In the genomic region with DNA sequence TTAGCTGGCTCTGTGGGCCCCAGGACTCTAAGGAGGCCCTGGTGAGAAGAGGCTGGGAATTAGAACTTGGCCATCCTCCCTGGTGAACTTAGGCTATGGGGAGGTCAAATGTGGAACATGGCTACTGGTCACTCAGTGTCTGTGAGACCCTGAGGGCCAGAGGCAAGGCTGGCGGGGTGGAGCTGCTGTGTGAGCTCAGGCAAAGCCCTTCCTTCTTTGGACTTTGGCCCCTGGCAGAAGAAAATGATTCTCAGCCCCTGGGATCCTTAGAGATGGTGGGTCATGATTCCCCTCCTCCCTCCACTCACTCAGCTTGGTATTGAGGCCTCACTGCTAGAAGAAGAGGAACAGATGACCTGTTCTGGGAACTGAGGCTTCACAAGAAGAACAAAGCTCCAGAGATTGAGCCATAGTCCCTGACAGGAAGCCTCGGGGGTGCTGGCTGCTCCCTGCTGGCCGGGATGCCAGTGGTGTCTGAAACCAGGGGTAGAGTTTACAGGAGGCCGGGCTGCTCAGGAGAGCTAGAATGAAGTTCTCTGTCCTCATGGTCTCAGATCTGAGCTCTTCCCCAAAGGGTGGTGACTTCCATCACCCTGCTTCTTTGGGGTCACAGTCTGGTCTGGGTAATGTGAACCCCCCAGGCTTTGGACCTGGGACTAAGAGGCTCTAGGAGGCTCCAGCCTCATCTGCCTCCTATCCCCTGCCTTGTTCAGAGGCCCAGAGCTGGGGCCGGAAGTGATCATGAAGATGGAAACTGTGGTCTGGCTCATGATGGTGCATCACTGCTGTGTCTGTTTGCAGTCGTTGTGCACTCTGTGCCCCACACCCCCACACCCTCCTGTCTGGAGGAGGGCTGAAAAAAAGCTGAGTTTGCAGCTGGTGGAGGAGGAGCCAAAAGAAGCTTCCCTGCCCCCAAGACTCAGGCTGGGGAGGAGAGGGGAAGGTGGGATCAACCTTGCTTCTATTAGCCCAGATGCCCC, we compare ENCODE assay signal across 1 cellular context.
TF ChIP-seq lines count a peak whose summit lies in the region.

No MANE protein-coding gene starts in this region.

TF ChIP-seq in K562, 482 proteins besides CTCF, POLR2A, EP300 and RAD21 (continues in another document):
- TF ChIP-seq C11orf30 (IDR thresholded peaks at IDR 0.05; ENCODE audit: low read depth): peak; percentile 93
- TF ChIP-seq ZBED1 (IDR thresholded peaks at IDR 0.05): no peak
- no peak for TF ChIP-seq ZNF699 (CRISPR knock-in tag; IDR thresholded peaks at IDR 0.05; ENCODE audit: insufficient replicate concordance)
- no peak for TF ChIP-seq ZNF133 (CRISPR knock-in tag; IDR thresholded peaks at IDR 0.05)
- TF ChIP-seq IRF2 (CRISPR knock-in tag; IDR thresholded peaks at IDR 0.05): no peak
- TF ChIP-seq, protein P1, sequence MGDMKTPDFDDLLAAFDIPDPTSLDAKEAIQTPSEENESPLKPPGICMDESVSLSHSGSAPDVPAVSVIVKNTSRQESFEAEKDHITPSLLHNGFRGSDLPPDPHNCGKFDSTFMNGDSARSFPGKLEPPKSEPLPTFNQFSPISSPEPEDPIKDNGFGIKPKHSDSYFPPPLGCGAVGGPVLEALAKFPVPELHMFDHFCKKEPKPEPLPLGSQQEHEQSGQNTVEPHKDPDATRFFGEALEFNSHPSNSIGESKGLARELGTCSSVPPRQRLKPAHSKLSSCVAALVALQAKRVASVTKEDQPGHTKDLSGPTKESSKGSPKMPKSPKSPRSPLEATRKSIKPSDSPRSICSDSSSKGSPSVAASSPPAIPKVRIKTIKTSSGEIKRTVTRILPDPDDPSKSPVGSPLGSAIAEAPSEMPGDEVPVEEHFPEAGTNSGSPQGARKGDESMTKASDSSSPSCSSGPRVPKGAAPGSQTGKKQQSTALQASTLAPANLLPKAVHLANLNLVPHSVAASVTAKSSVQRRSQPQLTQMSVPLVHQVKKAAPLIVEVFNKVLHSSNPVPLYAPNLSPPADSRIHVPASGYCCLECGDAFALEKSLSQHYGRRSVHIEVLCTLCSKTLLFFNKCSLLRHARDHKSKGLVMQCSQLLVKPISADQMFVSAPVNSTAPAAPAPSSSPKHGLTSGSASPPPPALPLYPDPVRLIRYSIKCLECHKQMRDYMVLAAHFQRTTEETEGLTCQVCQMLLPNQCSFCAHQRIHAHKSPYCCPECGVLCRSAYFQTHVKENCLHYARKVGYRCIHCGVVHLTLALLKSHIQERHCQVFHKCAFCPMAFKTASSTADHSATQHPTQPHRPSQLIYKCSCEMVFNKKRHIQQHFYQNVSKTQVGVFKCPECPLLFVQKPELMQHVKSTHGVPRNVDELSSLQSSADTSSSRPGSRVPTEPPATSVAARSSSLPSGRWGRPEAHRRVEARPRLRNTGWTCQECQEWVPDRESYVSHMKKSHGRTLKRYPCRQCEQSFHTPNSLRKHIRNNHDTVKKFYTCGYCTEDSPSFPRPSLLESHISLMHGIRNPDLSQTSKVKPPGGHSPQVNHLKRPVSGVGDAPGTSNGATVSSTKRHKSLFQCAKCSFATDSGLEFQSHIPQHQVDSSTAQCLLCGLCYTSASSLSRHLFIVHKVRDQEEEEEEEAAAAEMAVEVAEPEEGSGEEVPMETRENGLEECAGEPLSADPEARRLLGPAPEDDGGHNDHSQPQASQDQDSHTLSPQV (IDR thresholded peaks at IDR 0.05): peak; percentile 66
- TF ChIP-seq TAF9B (IDR thresholded peaks at IDR 0.05; ENCODE audit: partially characterized antibody): peak; percentile 39
- TF ChIP-seq MEF2A (IDR thresholded peaks at IDR 0.05; ENCODE audit: control insufficient read depth, low read depth, low read length): no peak
- peak; percentile 47; the same call in 1 of the 2 replicates for TF ChIP-seq MAFF (IDR thresholded peaks at IDR 0.05; ENCODE audit: low read length)
- peak; percentile 53 to 58; a peak in 3 of 4 replicates for TF ChIP-seq KDM1A (IDR thresholded peaks at IDR 0.05)
- no peak for TF ChIP-seq CHCHD3 (CRISPR knock-in tag; IDR thresholded peaks at IDR 0.05)
- TF ChIP-seq SRF (CRISPR knock-in tag; IDR thresholded peaks at IDR 0.05): 0 out of 4 replicates have a peak, but pooled peaks of 1 of the 2 experiments have one; percentile 45
- TF ChIP-seq, protein P2, sequence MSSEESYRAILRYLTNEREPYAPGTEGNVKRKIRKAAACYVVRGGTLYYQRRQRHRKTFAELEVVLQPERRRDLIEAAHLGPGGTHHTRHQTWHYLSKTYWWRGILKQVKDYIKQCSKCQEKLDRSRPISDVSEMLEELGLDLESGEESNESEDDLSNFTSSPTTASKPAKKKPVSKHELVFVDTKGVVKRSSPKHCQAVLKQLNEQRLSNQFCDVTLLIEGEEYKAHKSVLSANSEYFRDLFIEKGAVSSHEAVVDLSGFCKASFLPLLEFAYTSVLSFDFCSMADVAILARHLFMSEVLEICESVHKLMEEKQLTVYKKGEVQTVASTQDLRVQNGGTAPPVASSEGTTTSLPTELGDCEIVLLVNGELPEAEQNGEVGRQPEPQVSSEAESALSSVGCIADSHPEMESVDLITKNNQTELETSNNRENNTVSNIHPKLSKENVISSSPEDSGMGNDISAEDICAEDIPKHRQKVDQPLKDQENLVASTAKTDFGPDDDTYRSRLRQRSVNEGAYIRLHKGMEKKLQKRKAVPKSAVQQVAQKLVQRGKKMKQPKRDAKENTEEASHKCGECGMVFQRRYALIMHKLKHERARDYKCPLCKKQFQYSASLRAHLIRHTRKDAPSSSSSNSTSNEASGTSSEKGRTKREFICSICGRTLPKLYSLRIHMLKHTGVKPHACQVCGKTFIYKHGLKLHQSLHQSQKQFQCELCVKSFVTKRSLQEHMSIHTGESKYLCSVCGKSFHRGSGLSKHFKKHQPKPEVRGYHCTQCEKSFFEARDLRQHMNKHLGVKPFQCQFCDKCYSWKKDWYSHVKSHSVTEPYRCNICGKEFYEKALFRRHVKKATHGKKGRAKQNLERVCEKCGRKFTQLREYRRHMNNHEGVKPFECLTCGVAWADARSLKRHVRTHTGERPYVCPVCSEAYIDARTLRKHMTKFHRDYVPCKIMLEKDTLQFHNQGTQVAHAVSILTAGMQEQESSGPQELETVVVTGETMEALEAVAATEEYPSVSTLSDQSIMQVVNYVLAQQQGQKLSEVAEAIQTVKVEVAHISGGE (CRISPR knock-in tag; IDR thresholded peaks at IDR 0.05): peak in 1 of 3 experiments; percentile 57; a peak in 1 of 6 replicates
- no peak for TF ChIP-seq FOXM1 (IDR thresholded peaks at IDR 0.05; ENCODE audit: low read depth)
- TF ChIP-seq FOXM1 (CRISPR knock-in tag; IDR thresholded peaks at IDR 0.05; ENCODE audit: low read depth): no peak
- TF ChIP-seq ZNF282 (CRISPR knock-in tag; IDR thresholded peaks at IDR 0.05): no peak
- TF ChIP-seq SETDB1 (IDR thresholded peaks at IDR 0.05; ENCODE audit: low read length): no peak
- peak; percentile 11 for TF ChIP-seq KDM5B (IDR thresholded peaks at IDR 0.05; ENCODE audit: insufficient replicate concordance, low read depth, low read length)
- peak; percentile 69 for TF ChIP-seq GABPA (tag; conservative IDR thresholded peaks at IDR 0.05; ENCODE audit: low read depth)
- TF ChIP-seq ZNF324 (CRISPR knock-in tag; IDR thresholded peaks at IDR 0.05): 0 out of 2 replicates have a peak, but pooled peaks have one; percentile 19
- TF ChIP-seq, protein P3, sequence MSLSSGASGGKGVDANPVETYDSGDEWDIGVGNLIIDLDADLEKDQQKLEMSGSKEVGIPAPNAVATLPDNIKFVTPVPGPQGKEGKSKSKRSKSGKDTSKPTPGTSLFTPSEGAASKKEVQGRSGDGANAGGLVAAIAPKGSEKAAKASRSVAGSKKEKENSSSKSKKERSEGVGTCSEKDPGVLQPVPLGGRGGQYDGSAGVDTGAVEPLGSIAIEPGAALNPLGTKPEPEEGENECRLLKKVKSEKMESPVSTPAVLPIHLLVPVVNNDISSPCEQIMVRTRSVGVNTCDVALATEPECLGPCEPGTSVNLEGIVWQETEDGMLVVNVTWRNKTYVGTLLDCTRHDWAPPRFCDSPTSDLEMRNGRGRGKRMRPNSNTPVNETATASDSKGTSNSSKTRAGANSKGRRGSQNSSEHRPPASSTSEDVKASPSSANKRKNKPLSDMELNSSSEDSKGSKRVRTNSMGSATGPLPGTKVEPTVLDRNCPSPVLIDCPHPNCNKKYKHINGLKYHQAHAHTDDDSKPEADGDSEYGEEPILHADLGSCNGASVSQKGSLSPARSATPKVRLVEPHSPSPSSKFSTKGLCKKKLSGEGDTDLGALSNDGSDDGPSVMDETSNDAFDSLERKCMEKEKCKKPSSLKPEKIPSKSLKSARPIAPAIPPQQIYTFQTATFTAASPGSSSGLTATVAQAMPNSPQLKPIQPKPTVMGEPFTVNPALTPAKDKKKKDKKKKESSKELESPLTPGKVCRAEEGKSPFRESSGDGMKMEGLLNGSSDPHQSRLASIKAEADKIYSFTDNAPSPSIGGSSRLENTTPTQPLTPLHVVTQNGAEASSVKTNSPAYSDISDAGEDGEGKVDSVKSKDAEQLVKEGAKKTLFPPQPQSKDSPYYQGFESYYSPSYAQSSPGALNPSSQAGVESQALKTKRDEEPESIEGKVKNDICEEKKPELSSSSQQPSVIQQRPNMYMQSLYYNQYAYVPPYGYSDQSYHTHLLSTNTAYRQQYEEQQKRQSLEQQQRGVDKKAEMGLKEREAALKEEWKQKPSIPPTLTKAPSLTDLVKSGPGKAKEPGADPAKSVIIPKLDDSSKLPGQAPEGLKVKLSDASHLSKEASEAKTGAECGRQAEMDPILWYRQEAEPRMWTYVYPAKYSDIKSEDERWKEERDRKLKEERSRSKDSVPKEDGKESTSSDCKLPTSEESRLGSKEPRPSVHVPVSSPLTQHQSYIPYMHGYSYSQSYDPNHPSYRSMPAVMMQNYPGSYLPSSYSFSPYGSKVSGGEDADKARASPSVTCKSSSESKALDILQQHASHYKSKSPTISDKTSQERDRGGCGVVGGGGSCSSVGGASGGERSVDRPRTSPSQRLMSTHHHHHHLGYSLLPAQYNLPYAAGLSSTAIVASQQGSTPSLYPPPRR (CRISPR knock-in tag; IDR thresholded peaks at IDR 0.05; ENCODE audit: borderline replicate concordance): no peak
- TF ChIP-seq POLR2G (IDR thresholded peaks at IDR 0.05; ENCODE audit: low read depth, low read length): no peak
- no peak for TF ChIP-seq NCOA2 (IDR thresholded peaks at IDR 0.05; ENCODE audit: partially characterized antibody in 2 of 2)
- no peak for TF ChIP-seq GATAD2A (IDR thresholded peaks at IDR 0.05)
- TF ChIP-seq, protein P4, sequence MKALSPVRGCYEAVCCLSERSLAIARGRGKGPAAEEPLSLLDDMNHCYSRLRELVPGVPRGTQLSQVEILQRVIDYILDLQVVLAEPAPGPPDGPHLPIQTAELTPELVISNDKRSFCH (CRISPR knock-in tag; IDR thresholded peaks at IDR 0.05): no peak
- TF ChIP-seq, protein P4 (tag; IDR thresholded peaks at IDR 0.05): peak; percentile 54; the same call in 1 of the 2 replicates
- no peak for TF ChIP-seq TARDBP (IDR thresholded peaks at IDR 0.05)
- TF ChIP-seq ZNF41 (CRISPR knock-in tag; conservative IDR thresholded peaks at IDR 0.05): no peak
- no peak for TF ChIP-seq MEF2D (tag; conservative IDR thresholded peaks at IDR 0.05; ENCODE audit: low read depth)
- TF ChIP-seq ILF3 (IDR thresholded peaks at IDR 0.05; ENCODE audit: borderline replicate concordance): no peak
- no peak for TF ChIP-seq HDGF (IDR thresholded peaks at IDR 0.05)
- TF ChIP-seq EHMT2 (IDR thresholded peaks at IDR 0.05): no peak
- TF ChIP-seq ZNF134 (CRISPR knock-in tag; conservative IDR thresholded peaks at IDR 0.05): no peak
- TF ChIP-seq ILK (tag; IDR thresholded peaks at IDR 0.05; ENCODE audit: borderline replicate concordance, low read depth): no peak
- 0 out of 2 replicates have a peak, but pooled peaks have one; percentile 33 for TF ChIP-seq DMBX1 (CRISPR knock-in tag; IDR thresholded peaks at IDR 0.05; ENCODE audit: borderline replicate concordance)
- no peak for TF ChIP-seq HDAC3 (IDR thresholded peaks at IDR 0.05; ENCODE audit: borderline replicate concordance, partially characterized antibody)
- TF ChIP-seq, protein P5, sequence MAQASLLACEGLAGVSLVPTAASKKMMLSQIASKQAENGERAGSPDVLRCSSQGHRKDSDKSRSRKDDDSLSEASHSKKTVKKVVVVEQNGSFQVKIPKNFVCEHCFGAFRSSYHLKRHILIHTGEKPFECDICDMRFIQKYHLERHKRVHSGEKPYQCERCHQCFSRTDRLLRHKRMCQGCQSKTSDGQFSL (CRISPR knock-in tag; IDR thresholded peaks at IDR 0.05): peak; percentile 67; the same call in 1 of the 2 replicates
- TF ChIP-seq, protein P5 (tag; IDR thresholded peaks at IDR 0.05): 0 out of 4 replicates have a peak, but pooled peaks of 1 of the 2 experiments have one; percentile 12
- no peak for TF ChIP-seq CBX2 (IDR thresholded peaks at IDR 0.05; ENCODE audit: insufficient read depth, low read length, poor library complexity, severe bottlenecking)
- TF ChIP-seq ZNF431 (CRISPR knock-in tag; IDR thresholded peaks at IDR 0.05): no peak
- no peak for TF ChIP-seq PCBP1 (IDR thresholded peaks at IDR 0.05; ENCODE audit: low read depth, low read length, poor library complexity, severe bottlenecking)
- TF ChIP-seq, protein P6, sequence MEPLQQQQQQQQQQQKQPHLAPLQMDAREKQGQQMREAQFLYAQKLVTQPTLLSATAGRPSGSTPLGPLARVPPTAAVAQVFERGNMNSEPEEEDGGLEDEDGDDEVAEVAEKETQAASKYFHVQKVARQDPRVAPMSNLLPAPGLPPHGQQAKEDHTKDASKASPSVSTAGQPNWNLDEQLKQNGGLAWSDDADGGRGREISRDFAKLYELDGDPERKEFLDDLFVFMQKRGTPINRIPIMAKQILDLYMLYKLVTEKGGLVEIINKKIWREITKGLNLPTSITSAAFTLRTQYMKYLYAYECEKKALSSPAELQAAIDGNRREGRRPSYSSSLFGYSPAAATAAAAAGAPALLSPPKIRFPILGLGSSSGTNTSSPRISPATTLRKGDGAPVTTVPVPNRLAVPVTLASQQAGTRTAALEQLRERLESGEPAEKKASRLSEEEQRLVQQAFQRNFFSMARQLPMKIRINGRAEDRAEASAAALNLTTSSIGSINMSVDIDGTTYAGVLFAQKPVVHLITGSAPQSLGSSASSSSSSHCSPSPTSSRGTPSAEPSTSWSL (CRISPR knock-in tag; IDR thresholded peaks at IDR 0.05; ENCODE audit: borderline replicate concordance): no peak
- no peak for TF ChIP-seq POLR2H (tag; IDR thresholded peaks at IDR 0.05; ENCODE audit: low read depth)
- no peak for TF ChIP-seq BCL6 (CRISPR knock-in tag; IDR thresholded peaks at IDR 0.05)
- no peak for TF ChIP-seq POLR2B (IDR thresholded peaks at IDR 0.05; ENCODE audit: low read depth, partially characterized antibody)
- TF ChIP-seq COPS2 (conservative IDR thresholded peaks at IDR 0.05): no peak
- TF ChIP-seq U2AF1 (optimal IDR thresholded peaks at IDR 0.05; ENCODE audit: low read depth, low read length): no peak
